Comparison of ENCODE assay signal across 1 cellular context in genomic region chr14:73246387-73247150, GRCh38.
TF ChIP-seq lines count a peak whose summit lies in the region.

No MANE protein-coding gene starts in this region.

TF ChIP-seq in GM12878, 131 proteins besides CTCF, POLR2A, EP300 and RAD21:
- TF ChIP-seq YY1 (IDR thresholded peaks at IDR 0.05; ENCODE audit: low read depth, low read length) (peak; percentile 83), RELB (IDR thresholded peaks at IDR 0.05; ENCODE audit: low read depth) (peak; percentile 31; the same call in 1 of the 2 replicates), ZNF687 (IDR thresholded peaks at IDR 0.05) (0 out of 2 replicates have a peak, but pooled peaks have one; percentile 31), POU2F2 (IDR thresholded peaks at IDR 0.05; ENCODE audit: borderline replicate concordance, low read depth, low read length) (peak; percentile 49; the same call in 1 of the 3 replicates), ZBTB33 (IDR thresholded peaks at IDR 0.05) (no peak)
